1 cellular context compared by ENCODE assay signal in the genomic region with DNA sequence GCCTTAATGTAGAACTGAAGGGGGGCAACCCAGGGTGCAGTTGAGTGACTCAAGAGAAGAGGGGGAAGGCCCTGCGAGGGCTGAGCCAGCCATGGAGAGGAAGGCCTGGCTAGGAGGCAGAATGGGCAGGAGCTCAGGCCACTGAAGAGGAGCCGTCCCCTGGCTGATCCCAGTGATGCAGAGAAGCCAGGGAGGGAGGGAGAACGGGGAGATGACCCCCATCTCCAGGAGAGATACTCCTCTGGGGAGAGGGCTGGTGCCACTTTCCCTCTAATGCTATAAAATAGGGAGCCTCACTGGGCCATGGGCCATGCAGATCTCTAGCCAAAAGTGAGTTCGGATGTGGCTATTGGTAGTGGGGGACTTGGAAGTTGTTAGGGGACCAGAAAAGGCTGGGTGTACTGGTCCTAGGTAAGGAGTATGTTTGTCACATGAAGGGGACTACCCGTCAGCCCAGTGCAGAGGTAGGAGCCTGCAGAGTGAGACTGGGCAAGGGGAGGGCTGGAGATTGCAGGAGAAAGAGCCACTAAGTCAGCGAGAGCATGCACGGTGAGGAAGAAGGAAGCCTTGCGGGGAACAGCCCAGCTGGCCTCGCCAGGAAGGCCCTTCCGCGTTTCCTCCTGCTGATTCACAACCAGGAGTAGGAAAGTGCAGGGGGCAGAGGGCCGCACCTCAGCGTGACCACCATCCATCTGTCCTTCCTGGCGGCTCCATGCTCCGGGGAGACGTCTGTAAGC.
TF ChIP-seq lines count a peak whose summit lies in the region.

No MANE protein-coding gene starts in this region.

TF ChIP-seq in IMR-90, 13 proteins besides CTCF, POLR2A, EP300 and RAD21 (continued from another document):
- TF ChIP-seq USF2 (IDR thresholded peaks at IDR 0.05; ENCODE audit: low read depth, low read length) (no peak), MXI1 (IDR thresholded peaks at IDR 0.05; ENCODE audit: borderline replicate concordance, low read depth, low read length) (no peak), BHLHE40 (IDR thresholded peaks at IDR 0.05; ENCODE audit: low read depth, low read length) (no peak), ELK1 (IDR thresholded peaks at IDR 0.05; ENCODE audit: borderline replicate concordance, low read depth, low read length) (no peak), MAFK (IDR thresholded peaks at IDR 0.05; ENCODE audit: low read depth, low read length) (no peak), MAZ (IDR thresholded peaks at IDR 0.05; ENCODE audit: borderline replicate concordance, low read depth, low read length) (no peak), SMC3 (IDR thresholded peaks at IDR 0.05; ENCODE audit: low read depth, low read length) (no peak), CEBPB (IDR thresholded peaks at IDR 0.05; ENCODE audit: low read depth, low read length) (no peak), CHD1 (IDR thresholded peaks at IDR 0.05; ENCODE audit: low read depth, low read length) (no peak)
